24 cellular contexts compared by ENCODE assay signal in the genomic region with DNA sequence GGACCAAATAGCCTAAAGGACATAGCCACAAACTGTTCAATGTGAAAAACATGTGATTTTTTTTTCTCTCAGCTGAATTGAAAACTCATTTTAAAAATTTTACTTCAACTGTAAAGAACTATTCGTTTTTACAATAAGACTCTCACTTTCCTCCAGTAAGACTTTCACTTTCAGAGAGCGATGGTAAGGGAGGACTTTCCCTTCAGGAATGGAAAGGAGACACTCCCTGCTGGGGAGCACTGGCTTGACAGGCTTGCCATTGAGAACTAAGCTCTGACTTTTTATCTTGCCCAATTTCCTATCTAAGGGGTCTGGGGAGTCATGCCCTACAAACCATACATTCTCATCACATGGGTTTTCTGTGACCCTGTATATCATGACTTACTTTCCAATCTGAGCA.
DNase-seq lines count a peak whose midpoint lies in the region; ATAC-seq, FAIRE-seq and TF ChIP-seq lines count a peak whose summit lies in the region.
"Had no signal": no experiment of that assay in that cellular context is flagged by ENCODE, and none has a peak within 500 bp of the region (broad histone marks: within the 10 kb centered on the region; RNA-seq: fewer than 3 reads in every experiment).

No MANE protein-coding gene starts in this region.

- no peaks in the 10 kb centered on the region for H3K23me2 ChIP-seq in H1 (ENCODE audit: low read depth, low read length)

- no peak for TF ChIP-seq EP300 in H1 (IDR thresholded peaks at IDR 0.05; ENCODE audit: borderline replicate concordance in 1 of 2, low read depth in 2 of 2, low read length in 2 of 2)

- H3K4me2 ChIP-seq in GM23338: no peak overlapping the region
- peak overlapping the region in 1 of 2 experiments; percentile 49; a peak in 1 of 4 replicates for H3K4me2 ChIP-seq in H1 (ENCODE audit: insufficient read depth in 1 of 2, low read depth in 2 of 2, low read length in 2 of 2)
- no peak overlapping the region for H3K4me2 ChIP-seq in OCI-LY7 (ENCODE audit: low read length)
- H3K4me2 ChIP-seq: BLaER1 had no signal

- no peaks in the 10 kb centered on the region; the same call in 1 of the 2 replicates for H3K9me2 ChIP-seq in GM23338 (ENCODE audit: insufficient read depth)
- H3K9me2 ChIP-seq in OCI-LY7 (ENCODE audit: insufficient read depth, low read length): no peaks in the 10 kb centered on the region

- no peaks in the 10 kb centered on the region for H3K9me3 ChIP-seq in HUES64 (ENCODE audit: insufficient read depth, low read depth, low read length)
- H3K9me3 ChIP-seq in H1 (ENCODE audit: insufficient read depth in 2 of 2, low read depth in 1 of 2, low read length in 1 of 2): no peaks in the 10 kb centered on the region
- H3K9me3 ChIP-seq in OCI-LY7 (ENCODE audit: low read length): no peaks in the 10 kb centered on the region
- no peaks in the 10 kb centered on the region for H3K9me3 ChIP-seq in prostate gland
- H3K9me3 ChIP-seq: BLaER1, Caco-2 had no signal

- no TSS peak for BruUV-seq in OCI-LY7 (replicated peaks; lab: Mats Ljungman, UMichigan)

- H2BK5ac ChIP-seq in H1 (ENCODE audit: low read depth, low read length): no peak overlapping the region; the same call in 1 of the 2 replicates

- no peak overlapping the region for H3K4me3 ChIP-seq in GM23338
- no peak overlapping the region for H3K4me3 ChIP-seq in HUES64 (ENCODE audit: low read length)
- H3K4me3 ChIP-seq in H1 (ENCODE audit: extremely low read depth in 1 of 4, insufficient read depth in 2 of 4, low read depth in 3 of 4, low read length in 4 of 4): no peak overlapping the region
- no peak overlapping the region for H3K4me3 ChIP-seq in OCI-LY7 (ENCODE audit: low read depth, low read length, poor library complexity, severe bottlenecking)
- H3K4me3 ChIP-seq in prostate gland: no peak overlapping the region
- H3K4me3 ChIP-seq: BLaER1, GM12878 had no signal

- intact Hi-C loops in OCI-LY7 (cut with micrococcal nuclease; ENCODE audit: unreplicated experiment): no loop called here
- intact Hi-C loops in prostate gland (cut with DNase I): no loop called here

- peak overlapping the region; percentile 26; the same call in 1 of the 2 replicates for H3K27ac Mint-ChIP-seq in GM23338
- H3K27ac Mint-ChIP-seq: B cell; CD4-positive, CD25-positive, alpha-beta regulatory T cell; CD8-positive, alpha-beta T cell had no signal

- no peaks in the 10 kb centered on the region for H3K79me1 ChIP-seq in H1 (ENCODE audit: low read depth, low read length)

- no peak; the same call in 2 of the 3 replicates for ATAC-seq in GM23338
- ATAC-seq: CD8-positive, alpha-beta T cell; GM12878 had no signal

- TF ChIP-seq CTCF in GM23338 (conservative IDR thresholded peaks at IDR 0.05; ENCODE audit: low read depth in 2 of 2): no peak
- TF ChIP-seq CTCF in H1 (IDR thresholded peaks at IDR 0.05; ENCODE audit: control extremely low read depth in 1 of 3, insufficient read depth in 1 of 3, low read depth in 1 of 3, low read length in 3 of 3): no peak
- TF ChIP-seq CTCF in OCI-LY7 (conservative IDR thresholded peaks at IDR 0.05; ENCODE audit: low read length): no peak
- TF ChIP-seq CTCF in prostate gland (IDR thresholded peaks at IDR 0.05): no peak

- peak; percentile 51 for DNase-seq in Daoy (ENCODE audit: low read depth)
- no peak for DNase-seq in GM23338 (ENCODE audit: low spot score)
- DNase-seq in H1 (ENCODE audit: low read depth in 1 of 2, low spot score in 2 of 2): no peak
- DNase-seq in OCI-LY7 (ENCODE audit: low spot score): no peak
- DNase-seq in prostate gland (ENCODE audit: low spot score): no peak
- no peak for DNase-seq in activated CD8-positive, alpha-beta memory T cell treated with anti-CD3 and anti-CD28 coated beads for 24 hours
- no peak for DNase-seq in urothelium cell line (ENCODE audit: low spot score)
- DNase-seq: Caco-2; CD4-positive, CD25-positive, alpha-beta regulatory T cell; CD8-positive, alpha-beta T cell; DMS 273 treated with DMSO at 0.1 percent for 48 hours; DMS53; DMS79 treated with DMSO at 0.1 percent for 48 hours; GOT3; HCEC 1CT had no signal

- H3K4me3 Mint-ChIP-seq in GM23338: no peak overlapping the region
- H3K4me3 Mint-ChIP-seq: B cell; CD4-positive, CD25-positive, alpha-beta regulatory T cell; CD8-positive, alpha-beta T cell had no signal

- peaks cover 5% of the 10 kb centered on the region; the same call in 2 of the 3 replicates for H3K9me3 Mint-ChIP-seq in GM23338
- H3K9me3 Mint-ChIP-seq: CD8-positive, alpha-beta T cell had no signal

- peak overlapping the region; percentile 71; the same call in 1 of the 2 replicates for H2BK12ac ChIP-seq in H1 (ENCODE audit: low read depth, low read length)

- H4K91ac ChIP-seq in H1 (replicated peaks; ENCODE audit: insufficient read length, low read length): no peak overlapping the region

- CTCF ChIA-PET in H1 (lab: Charles Lee; ENCODE audit: partially characterized antibody) (interaction anchor here (1.6 to 12.2 kb wide), 2 partner anchors 15 to 22 kb away, joined by 5 to 84 read pairs; no protein-coding TSS in a partner anchor), OCI-LY7 (lab: Charles Lee; ENCODE audit: unreplicated experiment) (no interaction called here)

- 89% methylated on average over 2 of the region's 2 CpGs for WGBS in HUES64
- 83 to 100% methylated on average over 1 to 2 of the region's 2 CpGs for WGBS in H1 (ENCODE audit: extremely low coverage in 1 of 2, insufficient coverage in 1 of 2, insufficient read length in 1 of 2, insufficient replicate concordance in 2 of 2, low coverage in 1 of 2, low lambda C conversion rate in 2 of 2, missing lambda C conversion rate in 1 of 2), 2 experiments
- WGBS in prostate gland: 64% methylated on average over 2 of the region's 2 CpGs

- H3K27ac ChIP-seq in GM23338 (ENCODE audit: low read depth) (no peak overlapping the region), HUES64 (ENCODE audit: low read depth, low read length) (peak overlapping the region; percentile 15; the same call in 1 of the 2 replicates), H1 (ENCODE audit: low read depth, low read length) (no peak overlapping the region), OCI-LY7 (ENCODE audit: low read depth, low read length, poor library complexity, severe bottlenecking) (no peak overlapping the region), prostate gland (no peak overlapping the region)
- H3K27ac ChIP-seq: 22Rv1, BLaER1, C4-2B had no signal

- no peaks in the 10 kb centered on the region for H4K20me1 ChIP-seq in GM23338 (replicated peaks; ENCODE audit: insufficient read depth)
- no peaks in the 10 kb centered on the region for H4K20me1 ChIP-seq in H1 (replicated peaks in 1 of 2; ENCODE audit: control insufficient read depth in 1 of 2, insufficient read depth in 2 of 2, low read length in 2 of 2)
- H4K20me1 ChIP-seq in OCI-LY7 (ENCODE audit: insufficient read depth, low read length): no peaks in the 10 kb centered on the region
- H4K20me1 ChIP-seq: BLaER1 had no signal

- no peak overlapping the region for H3K18ac ChIP-seq in H1 (ENCODE audit: extremely low read depth, low read length)

- H3K36me3 Mint-ChIP-seq in GM23338 (ENCODE audit: low read depth): peaks cover 31% of the 10 kb centered on the region
- H3K36me3 Mint-ChIP-seq: CD4-positive, CD25-positive, alpha-beta regulatory T cell; CD8-positive, alpha-beta T cell had no signal

- H2AFZ ChIP-seq in GM23338: no peak overlapping the region
- H2AFZ ChIP-seq in H1 (ENCODE audit: low read length): no peak overlapping the region
- no peak overlapping the region for H2AFZ ChIP-seq in OCI-LY7 (ENCODE audit: low read length)

- no peak for TF ChIP-seq RAD21 in H1 (IDR thresholded peaks at IDR 0.05 in 1 of 2, conservative IDR thresholded peaks at IDR 0.05 in 1 of 2; ENCODE audit: low read depth in 2 of 2, low read length in 2 of 2)

- no peak overlapping the region for H4K8ac ChIP-seq in H1 (ENCODE audit: extremely low read depth, insufficient read depth, low read length)

- H2BK120ac ChIP-seq in H1 (replicated peaks; ENCODE audit: low read depth, low read length): no peak overlapping the region

- no peak overlapping the region for H3K14ac ChIP-seq in H1 (ENCODE audit: insufficient read length)

- FAIRE-seq in H1 (lab: Jason Lieb, UNC): no peak
- no peak for FAIRE-seq in urothelium cell line (lab: Jason Lieb, UNC)
- FAIRE-seq: A204.1, D721Med, G401.6, GM12878 had no signal

- H3K79me2 ChIP-seq in GM23338 (replicated peaks; ENCODE audit: insufficient read depth) (peaks cover 10% of the 10 kb centered on the region; the same call in 1 of the 2 replicates), H1 (ENCODE audit: control insufficient read depth in 1 of 2, insufficient read depth in 2 of 2, low read length in 2 of 2) (no peaks in the 10 kb centered on the region), OCI-LY7 (ENCODE audit: insufficient read depth, low read depth, low read length) (no peaks in the 10 kb centered on the region)

- H3K4me1 ChIP-seq in GM23338 (ENCODE audit: insufficient read depth) (peaks cover 17% of the 10 kb centered on the region), HUES64 (ENCODE audit: insufficient read depth, low read length) (peaks cover 22% of the 10 kb centered on the region; the same call in 1 of the 2 replicates), H1 (replicated peaks in 1 of 4; ENCODE audit: control insufficient read depth in 3 of 4, insufficient read depth in 4 of 4, low read length in 3 of 4) (peaks cover 0 to 12% (median 6%) of the 10 kb centered on the region in 4 experiments; a peak in 5 of 7 replicates), OCI-LY7 (ENCODE audit: insufficient read depth, low read length, poor library complexity, severe bottlenecking) (no peaks in the 10 kb centered on the region), prostate gland (replicated peaks) (no peaks in the 10 kb centered on the region)
- H3K4me1 ChIP-seq: BLaER1, Caco-2 had no signal

- H3K4me1 Mint-ChIP-seq in GM23338: peaks cover 35% of the 10 kb centered on the region
- H3K4me1 Mint-ChIP-seq: B cell had no signal

- no peak overlapping the region for H2BK15ac ChIP-seq in H1 (ENCODE audit: low read length)

- H2AK5ac ChIP-seq in H1 (ENCODE audit: low read depth, low read length): no peak overlapping the region; the same call in 1 of the 2 replicates

- POLR2A ChIA-PET in H1 (lab: Charles Lee; ENCODE audit: partially characterized antibody) (no interaction called here), OCI-LY7 (lab: Charles Lee) (no interaction called here)

- no peak overlapping the region for H3K56ac ChIP-seq in H1 (replicated peaks; ENCODE audit: insufficient read length, low read depth, low read length)

- no peak overlapping the region for H2BK20ac ChIP-seq in H1 (ENCODE audit: low read length)

- no peaks in the 10 kb centered on the region for H3F3A ChIP-seq in GM23338 (replicated peaks; ENCODE audit: low read depth)

- H3K9ac ChIP-seq in HUES64 (ENCODE audit: low read depth, low read length) (no peak overlapping the region), H1 (replicated peaks in 1 of 4; ENCODE audit: extremely low read depth in 1 of 4, low read depth in 3 of 4, low read length in 3 of 4) (no peak overlapping the region)
- H3K9ac ChIP-seq: BLaER1 had no signal

- H3K27me3 ChIP-seq in GM23338 (ENCODE audit: insufficient read depth) (no peaks in the 10 kb centered on the region), HUES64 (ENCODE audit: insufficient read depth, low read length) (no peaks in the 10 kb centered on the region), H1 (replicated peaks in 1 of 4; ENCODE audit: control insufficient read depth in 3 of 4, extremely low read depth in 1 of 4, insufficient read depth in 3 of 4, low read length in 3 of 4) (no peaks in the 10 kb centered on the region), prostate gland (replicated peaks; ENCODE audit: insufficient read depth) (no peaks in the 10 kb centered on the region)
- H3K27me3 ChIP-seq: BLaER1 had no signal

- H3K36me3 ChIP-seq in GM23338 (ENCODE audit: insufficient read depth) (no peaks in the 10 kb centered on the region), HUES64 (ENCODE audit: insufficient read depth, low read length) (no peaks in the 10 kb centered on the region), H1 (ENCODE audit: control insufficient read depth in 2 of 4, insufficient read depth in 4 of 4, low read length in 3 of 4) (no peaks in the 10 kb centered on the region; a peak in 1 of 8 replicates), OCI-LY7 (ENCODE audit: insufficient read depth, low read length) (no peaks in the 10 kb centered on the region), prostate gland (no peaks in the 10 kb centered on the region)
- H3K36me3 ChIP-seq: BLaER1 had no signal

- no peak overlapping the region for H4K5ac ChIP-seq in H1 (ENCODE audit: insufficient read length, low read depth, low read length)

- H3K4ac ChIP-seq in H1 (replicated peaks; ENCODE audit: insufficient read length, low read depth, low read length): no peak overlapping the region

- H3K27me3 Mint-ChIP-seq in GM23338 (ENCODE audit: insufficient read depth, low read depth, poor library complexity): peaks cover 7% of the 10 kb centered on the region
- H3K27me3 Mint-ChIP-seq: B cell; CD4-positive, CD25-positive, alpha-beta regulatory T cell had no signal

- H3K23ac ChIP-seq in H1 (ENCODE audit: insufficient read length): no peak overlapping the region

- TF ChIP-seq POLR2A in H1 (IDR thresholded peaks at IDR 0.05; ENCODE audit: control extremely low read depth in 1 of 2, low read depth in 2 of 2, low read length in 2 of 2) (no peak), prostate gland (IDR thresholded peaks at IDR 0.05) (no peak)
